In the genomic region with DNA sequence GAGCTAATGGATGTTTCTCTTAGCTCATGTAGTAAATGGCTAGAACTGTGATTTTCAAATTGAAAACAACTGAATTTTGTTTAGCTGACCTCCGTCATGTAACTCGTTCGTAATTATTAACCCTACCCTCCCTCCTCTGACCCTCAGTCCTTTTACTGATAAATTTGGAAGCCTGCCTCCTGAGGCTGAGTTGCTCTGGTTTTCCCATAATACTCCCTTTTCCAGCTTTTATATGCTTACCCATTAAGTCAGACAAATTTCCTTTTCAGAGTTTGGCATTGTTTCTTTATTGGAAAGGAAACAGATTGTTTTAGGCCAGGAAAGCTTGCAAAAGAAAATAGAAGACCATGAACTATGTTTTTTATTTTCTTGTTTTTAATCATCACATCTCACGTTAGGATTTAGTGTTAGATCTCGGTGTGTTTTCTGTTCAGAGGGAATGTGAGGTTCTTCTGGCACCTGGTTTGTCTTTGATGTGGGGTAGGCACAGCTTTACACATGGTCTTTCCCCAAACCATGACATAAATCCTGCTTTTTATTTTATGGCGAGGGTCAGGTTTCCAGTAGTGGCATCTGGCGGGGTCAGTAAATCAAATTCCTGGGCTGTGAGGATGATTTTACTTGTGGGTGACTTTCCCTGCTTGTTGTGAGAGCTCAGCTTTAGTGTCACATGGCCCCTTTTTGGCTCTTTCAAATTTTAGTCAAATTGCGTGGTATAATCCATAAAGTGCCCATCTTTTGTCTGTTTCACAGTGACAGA, we compare ENCODE assay signal across 1 cellular context.
TF ChIP-seq lines count a peak whose summit lies in the region.

No MANE protein-coding gene starts in this region.

TF ChIP-seq in endothelial cell of umbilical vein, 7 proteins besides CTCF, POLR2A, EP300 and RAD21 (continued from another document):
- no peak for TF ChIP-seq EZH2 (IDR thresholded peaks at IDR 0.05; ENCODE audit: borderline replicate concordance, low read depth, low read length, severe bottlenecking)
- no peak for TF ChIP-seq POLR2AphosphoS5 (IDR thresholded peaks at IDR 0.05; ENCODE audit: insufficient read depth, low read depth, low read length)
- no peak for TF ChIP-seq FOS (IDR thresholded peaks at IDR 0.05; ENCODE audit: borderline replicate concordance, insufficient read depth, low read length)
- no peak for TF ChIP-seq GATA2 (IDR thresholded peaks at IDR 0.05; ENCODE audit: insufficient read depth, insufficient read length, low read depth, low read length)
